ENCODE assay signal across 24 cellular contexts in genomic region chr22:38578505-38578904, GRCh38. TPM values are rescaled to one million over a fixed set of nuclear protein-coding genes. Genes with fewer than 3 reads are reported as not detected.
"Had no signal": no experiment of that assay in that cellular context is flagged by ENCODE, and none has a peak within 500 bp of the region (broad histone marks: within the 10 kb centered on the region; RNA-seq: fewer than 3 reads in every experiment).

No MANE protein-coding gene starts in this region.

- H3K27me3 ChIP-seq: ascending aorta, breast epithelium, dorsolateral prefrontal cortex, esophagus squamous epithelium, gastroesophageal sphincter had no signal

- H3K9me3 ChIP-seq: ascending aorta, breast epithelium, esophagus squamous epithelium, gastroesophageal sphincter had no signal

- H3K36me3 ChIP-seq: ascending aorta, breast epithelium, esophagus squamous epithelium, gastroesophageal sphincter had no signal

- ATAC-seq: activated CD4-positive, CD25-positive, alpha-beta regulatory T cell treated with anti-CD3 and anti-CD28 coated beads, Interleukin-2, amount 50 U/mL, for 24 hours; activated CD8-positive, alpha-beta T cell treated with anti-CD3 and anti-CD28 coated beads for 36 hours; activated T-cell treated with anti-CD3 and anti-CD28 coated beads, Interleukin-2, amount 50 U/mL, for 4 hours; activated T-helper 17 cell treated with anti-CD3 and anti-CD28 coated beads, Interleukin-2, amount 50 U/mL, for 72 hours; effector memory CD8-positive, alpha-beta T cell; gastroesophageal sphincter had no signal

- DNase-seq: activated B cell treated with CpG ODN at 0.5 μM for 24 hours; activated CD4-positive, alpha-beta T cell treated with anti-CD3 and anti-CD28 coated beads for 48 hours; activated CD4-positive, alpha-beta T cell treated with anti-CD3 and anti-CD28 coated beads, Interleukin-2, amount 50 U/mL, for 1 hour; activated CD4-positive, alpha-beta T cell treated with anti-CD3 and anti-CD28 coated beads, Interleukin-2, amount 50 U/mL, for 48 hours; activated CD8-positive, alpha-beta memory T cell treated with anti-CD3 and anti-CD28 coated beads for 24 hours; activated CD8-positive, alpha-beta T cell treated with anti-CD3 and anti-CD28 coated beads for 36 hours; activated effector memory CD4-positive, alpha-beta T cell treated with Interleukin-2 at 50 U/mL for 16 hours; activated gamma-delta T cell treated with Interleukin-2 at 50 U/mL for 16 hours; activated naive CD4-positive, alpha-beta T cell treated with anti-CD3 and anti-CD28 coated beads, Interleukin-2, amount 50 U/mL, for 16 hours; activated naive CD4-positive, alpha-beta T cell treated with Interleukin-2 at 50 U/mL for 16 hours; activated T-cell treated with anti-CD3 and anti-CD28 coated beads, Interleukin-2, amount 50 U/mL, for 4 hours; amniotic stem cell; dorsolateral prefrontal cortex; effector memory CD8-positive, alpha-beta T cell; erythroblast; esophagus squamous epithelium; foreskin melanocyte; T-helper 2 cell had no signal

- H3K27ac ChIP-seq: ascending aorta, breast epithelium, coronary artery, dorsolateral prefrontal cortex, esophagus squamous epithelium, gastroesophageal sphincter had no signal

- H3K4me1 ChIP-seq: ascending aorta, breast epithelium, esophagus squamous epithelium, gastroesophageal sphincter had no signal

- H3K4me3 ChIP-seq: ascending aorta, breast epithelium, coronary artery, dorsolateral prefrontal cortex, esophagus squamous epithelium, gastroesophageal sphincter had no signal

RNA-seq across cellular contexts. Expression of gene DMC1, which starts 8.5 kb away (rescaled TPM):
- total RNA-seq: ascending aorta had no signal
